In the genomic region with DNA sequence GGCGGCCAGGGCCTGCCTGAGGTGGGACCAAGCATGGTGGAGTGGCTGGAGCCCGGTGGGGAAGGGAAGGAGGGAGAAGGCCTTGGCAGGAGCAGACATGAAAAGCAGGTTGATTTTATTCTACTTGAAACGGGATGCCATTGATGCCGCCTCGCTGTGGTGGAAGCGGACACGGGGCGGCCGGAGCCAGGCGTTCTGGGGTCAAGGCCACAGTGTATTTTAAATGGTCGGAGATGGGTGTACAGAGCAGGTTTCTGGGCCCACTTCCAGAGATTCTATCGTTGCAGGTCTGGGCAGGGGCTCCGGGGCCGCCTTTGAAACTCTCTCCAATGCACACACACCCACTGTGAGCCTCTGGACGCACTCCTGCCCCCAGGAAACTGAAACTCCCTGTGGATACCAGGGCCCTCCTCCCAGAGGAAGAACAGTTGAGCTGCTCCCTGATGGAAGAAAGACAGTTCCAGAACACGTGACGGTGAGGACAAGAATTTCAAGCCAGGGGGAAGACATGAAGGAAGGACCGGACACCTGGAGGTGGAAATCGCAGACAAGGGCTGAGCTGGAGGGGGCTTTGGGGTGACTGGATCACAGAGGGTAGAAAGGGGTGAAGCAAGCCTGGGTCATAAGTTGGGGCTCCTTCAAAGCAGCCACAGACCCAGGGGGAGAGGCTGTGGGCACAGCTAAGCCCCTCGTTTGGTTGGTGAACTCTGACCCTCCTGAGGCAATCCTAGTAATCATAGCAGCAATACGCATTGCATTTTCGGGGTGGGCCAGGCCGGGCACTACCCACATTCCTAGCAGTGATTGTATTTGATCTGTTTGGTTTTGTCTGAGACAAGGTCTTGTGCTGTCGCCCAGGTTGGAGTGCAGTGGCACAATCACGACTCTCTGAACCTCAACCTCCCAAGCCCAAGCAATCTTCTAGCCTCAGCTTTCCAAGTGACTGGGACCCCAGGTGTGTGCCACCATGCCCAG, we compare ENCODE assay signal across 17 cellular contexts. TPM values are rescaled to one million over a fixed set of nuclear protein-coding genes. Genes with fewer than 3 reads are reported as not detected.
"Had no signal": no experiment of that assay in that cellular context is flagged by ENCODE, and none has a peak within 500 bp of the region (broad histone marks: within the 10 kb centered on the region; RNA-seq: fewer than 3 reads in every experiment).

No MANE protein-coding gene starts in this region.

- H3K36me3 ChIP-seq: gastroesophageal sphincter, pancreas, suprapubic skin, upper lobe of right lung had no signal

- ATAC-seq: activated T-helper 17 cell treated with anti-CD3 and anti-CD28 coated beads, Interleukin-2, amount 50 U/mL, for 72 hours; gastroesophageal sphincter; pancreas; stimulated activated naive CD8-positive, alpha-beta T cell treated with anti-CD3 and anti-CD28 coated beads, Interleukin-15, Interleukin-2, amounts not matched to agents 100 U/mL and 50 U/mL, for 24 hours; T-cell; upper lobe of right lung had no signal

- DNase-seq: activated CD4-positive, CD25-positive, alpha-beta regulatory T cell treated with anti-CD3 and anti-CD28 coated beads, Interleukin-2, amount 50 U/mL, for 72 hours; activated naive CD4-positive, alpha-beta T cell treated with Interleukin-2 at 50 U/mL for 16 hours; erythroblast; SK-N-SH; stimulated activated naive CD8-positive, alpha-beta T cell treated with anti-CD3 and anti-CD28 coated beads, Interleukin-15, Interleukin-2, amounts not matched to agents 100 U/mL and 50 U/mL, for 24 hours; T-cell; T-helper 9 cell; upper lobe of right lung had no signal

- H3K4me1 ChIP-seq: pancreas, upper lobe of right lung had no signal

- H3K9me3 ChIP-seq: pancreas, SK-N-SH, suprapubic skin, upper lobe of right lung had no signal

- H3K27ac ChIP-seq: gastroesophageal sphincter, pancreas, skin epidermis, suprapubic skin, upper lobe of right lung had no signal

- H3K27me3 ChIP-seq: pancreas, suprapubic skin, upper lobe of right lung had no signal

- H3K4me3 ChIP-seq: gastroesophageal sphincter, pancreas, skin epidermis, suprapubic skin, upper lobe of right lung had no signal

- H3K4me2 ChIP-seq: SK-N-SH had no signal

RNA-seq across cellular contexts. Expression of a gene that starts 12.3 kb away (rescaled TPM):
- total RNA-seq: activated T-helper 17 cell treated with anti-CD3 and anti-CD28 coated beads, Interleukin-2, amount 50 U/mL, for 72 hours; astrocyte; bronchial epithelial cell; gastroesophageal sphincter; lower leg skin; mesenteric fat pad; pancreas; suprapubic skin; T-cell; upper lobe of right lung had no signal
